ENCODE assay signal across 19 cellular contexts in the genomic region with DNA sequence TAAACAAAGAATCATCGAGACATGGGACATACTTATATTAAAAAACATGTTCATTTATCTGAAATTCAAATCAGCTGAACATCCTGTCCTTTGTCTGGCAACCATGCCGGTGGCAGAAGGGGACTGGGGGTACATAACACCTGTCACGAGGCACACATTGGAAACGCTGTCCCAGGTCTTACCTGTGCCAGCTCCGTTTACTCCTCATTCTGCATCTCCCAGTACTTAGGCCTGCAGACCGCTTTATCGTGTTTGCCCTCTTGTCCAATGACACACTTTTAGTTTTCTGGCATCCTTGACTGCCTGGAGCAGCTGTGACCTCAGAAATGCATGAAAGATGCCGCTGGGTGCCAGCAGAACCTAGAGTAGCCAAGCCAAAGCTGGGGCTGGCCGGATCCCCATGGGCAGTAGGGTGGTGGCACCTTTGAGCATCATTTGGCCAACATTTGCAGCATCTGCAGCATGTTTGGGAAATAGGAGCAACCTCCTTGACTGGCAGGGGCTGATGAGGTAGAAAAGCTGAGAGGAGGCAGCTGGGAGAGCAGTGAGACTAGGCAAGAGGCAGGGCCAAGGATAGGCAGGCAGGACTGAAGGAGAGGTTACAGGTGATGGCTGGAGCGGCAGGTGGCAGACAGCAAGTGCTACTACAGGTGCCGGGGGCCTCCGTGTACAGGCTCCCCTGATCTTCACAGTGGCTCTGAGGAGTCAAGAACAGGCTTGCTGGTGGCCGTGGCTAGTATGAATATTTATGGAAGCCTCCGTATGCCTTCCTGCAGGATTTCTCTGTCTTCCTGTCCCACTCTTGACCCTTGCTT.
DNase-seq lines count a peak whose midpoint lies in the region; ATAC-seq and TF ChIP-seq lines count a peak whose summit lies in the region.
"Had no signal": no experiment of that assay in that cellular context is flagged by ENCODE, and none has a peak within 500 bp of the region (broad histone marks: within the 10 kb centered on the region; RNA-seq: fewer than 3 reads in every experiment).

No MANE protein-coding gene starts in this region.

- H3K27ac ChIP-seq in endodermal cell (ENCODE audit: low read depth, low read length), result no peak overlapping the region
- H3K27ac ChIP-seq in psoas muscle, result peak overlapping the region; percentile 46
- H3K27ac ChIP-seq: C4-2B, RWPE1, SJCRH30 had no signal

- no peaks in the 10 kb centered on the region for H3K9me3 ChIP-seq in endodermal cell (ENCODE audit: control insufficient read depth, low read length)
- no peaks in the 10 kb centered on the region for H3K9me3 ChIP-seq in psoas muscle
- H3K9me3 ChIP-seq: SJCRH30 had no signal

- no peaks in the 10 kb centered on the region for H3K27me3 Mint-ChIP-seq in activated naive CD8-positive, alpha-beta T cell treated with anti-CD3 and anti-CD28 coated beads for 36 hours
- peaks cover 2% of the 10 kb centered on the region for H3K27me3 Mint-ChIP-seq in activated naive CD8-positive, alpha-beta T cell treated with anti-CD3 and anti-CD28 coated beads, Interleukin-2, amount 50 U/mL, for 24 hours
- no peaks in the 10 kb centered on the region for H3K27me3 Mint-ChIP-seq in endodermal cell (ENCODE audit: insufficient read depth)

- H3K36me3 ChIP-seq in endodermal cell (ENCODE audit: control insufficient read depth, insufficient read depth, low read length) (peaks cover 20% of the 10 kb centered on the region), psoas muscle (ENCODE audit: insufficient read depth in 1 of 2, low read depth in 1 of 2) (peaks cover 0 to 66% of the 10 kb centered on the region in 2 donors)

- intact Hi-C loops in psoas muscle (cut with DNase I), result no loop called here

- no peak for TF ChIP-seq CTCF in endodermal cell (conservative IDR thresholded peaks at IDR 0.05)
- TF ChIP-seq CTCF in psoas muscle (IDR thresholded peaks at IDR 0.05), result no peak

- ATAC-seq in activated naive CD8-positive, alpha-beta T cell treated with anti-CD3 and anti-CD28 coated beads, Interleukin-2, amount 50 U/mL, for 24 hours, result no peak
- ATAC-seq in psoas muscle (peak; percentile 52 to 78 (median 74)), GM21390 (IDR thresholded peaks at IDR 0.05; ENCODE audit: unreplicated experiment) (no peak)

- no peak overlapping the region for H3K4me3 Mint-ChIP-seq in activated naive CD8-positive, alpha-beta T cell treated with anti-CD3 and anti-CD28 coated beads for 36 hours
- no peak overlapping the region for H3K4me3 Mint-ChIP-seq in activated naive CD8-positive, alpha-beta T cell treated with anti-CD3 and anti-CD28 coated beads, Interleukin-2, amount 50 U/mL, for 24 hours
- no peak overlapping the region for H3K4me3 Mint-ChIP-seq in endodermal cell

- H3K4me3 ChIP-seq in endodermal cell (ENCODE audit: low read length), result no peak overlapping the region
- H3K4me3 ChIP-seq in psoas muscle, result no peak overlapping the region
- H3K4me3 ChIP-seq: SJCRH30 had no signal

- peak overlapping the region; percentile 38 for H3K27ac Mint-ChIP-seq in activated naive CD8-positive, alpha-beta T cell treated with anti-CD3 and anti-CD28 coated beads for 36 hours
- no peak overlapping the region for H3K27ac Mint-ChIP-seq in activated naive CD8-positive, alpha-beta T cell treated with anti-CD3 and anti-CD28 coated beads, Interleukin-2, amount 50 U/mL, for 24 hours
- peak overlapping the region; percentile 2 for H3K27ac Mint-ChIP-seq in endodermal cell

- H3K9me3 Mint-ChIP-seq in activated naive CD8-positive, alpha-beta T cell treated with anti-CD3 and anti-CD28 coated beads for 36 hours, result no peaks in the 10 kb centered on the region
- no peaks in the 10 kb centered on the region for H3K9me3 Mint-ChIP-seq in activated naive CD8-positive, alpha-beta T cell treated with anti-CD3 and anti-CD28 coated beads, Interleukin-2, amount 50 U/mL, for 24 hours
- H3K9me3 Mint-ChIP-seq in endodermal cell, result peaks cover 2% of the 10 kb centered on the region

- no peak overlapping the region for H3K9ac ChIP-seq in endodermal cell (ENCODE audit: extremely low read depth, low read length, poor library complexity, severe bottlenecking)

- H3K36me3 Mint-ChIP-seq in activated naive CD8-positive, alpha-beta T cell treated with anti-CD3 and anti-CD28 coated beads for 36 hours, result no peaks in the 10 kb centered on the region
- no peaks in the 10 kb centered on the region for H3K36me3 Mint-ChIP-seq in activated naive CD8-positive, alpha-beta T cell treated with anti-CD3 and anti-CD28 coated beads, Interleukin-2, amount 50 U/mL, for 24 hours (ENCODE audit: low read depth)
- H3K36me3 Mint-ChIP-seq in endodermal cell (ENCODE audit: low read depth), result peaks cover 34% of the 10 kb centered on the region

- H3K27me3 ChIP-seq in endodermal cell (ENCODE audit: control insufficient read depth, insufficient read depth, low read length, poor library complexity, severe bottlenecking) (no peaks in the 10 kb centered on the region), psoas muscle (ENCODE audit: insufficient read depth in 3 of 3, low read length in 2 of 3) (no peaks in the 10 kb centered on the region)
- H3K27me3 ChIP-seq: SJCRH30 had no signal

- H3K4me1 ChIP-seq in endodermal cell (ENCODE audit: control insufficient read depth, insufficient read depth, low read length) (no peaks in the 10 kb centered on the region), psoas muscle (peaks cover 7% of the 10 kb centered on the region)
- H3K4me1 ChIP-seq: SJCRH30 had no signal

- 94 to 97% methylated on average over 10 to 14 of the region's 14 CpGs for WGBS in endodermal cell (ENCODE audit: insufficient coverage in 1 of 2, insufficient read length in 1 of 2), 2 experiments
- WGBS in psoas muscle, 3 donors, result 47 to 55% (median 47%) methylated on average over 13 to 14 of the region's 14 CpGs

- H3K4me1 Mint-ChIP-seq in activated naive CD8-positive, alpha-beta T cell treated with anti-CD3 and anti-CD28 coated beads for 36 hours, result no peaks in the 10 kb centered on the region
- H3K4me1 Mint-ChIP-seq in activated naive CD8-positive, alpha-beta T cell treated with anti-CD3 and anti-CD28 coated beads, Interleukin-2, amount 50 U/mL, for 24 hours, result no peaks in the 10 kb centered on the region
- no peaks in the 10 kb centered on the region for H3K4me1 Mint-ChIP-seq in endodermal cell

- DNase-seq in activated naive CD8-positive, alpha-beta T cell treated with anti-CD3 and anti-CD28 coated beads for 36 hours, result no peak
- no peak for DNase-seq in activated naive CD8-positive, alpha-beta T cell treated with anti-CD3 and anti-CD28 coated beads, Interleukin-2, amount 50 U/mL, for 24 hours
- peak; percentile 15 for DNase-seq in NCI-H187 treated with DMSO at 0.1 percent for 48 hours (lab: John Stamatoyannopoulos, UW)
- DNase-seq in endodermal cell, result no peak
- DNase-seq in psoas muscle, result peak in 1 of 2 donors; percentile 70
- DNase-seq in NCI-H1694 (lab: John Stamatoyannopoulos, UW), result no peak
- DNase-seq in 8988T, result no peak
- DNase-seq: DMS 273 treated with DMSO at 0.1 percent for 48 hours; IMR-90; Karpas-422; MM.1S; NCI-H1105; NCI-H524; NK-92 treated with Interleukin-12 subunit alpha and Interleukin-12 subunit beta, amount 100 ng/mL, for 24 hours; OCI-M1; SJCRH30 had no signal

Comparison
In these comparisons a context has a peak if more than half of its experiments do, and no peak if none do; other contexts are left out.
1. ATAC-seq: peak in psoas muscle (4 of 4); none in activated naive CD8-positive, alpha-beta T cell treated with anti-CD3 and anti-CD28 coated beads, Interleukin-2, amount 50 U/mL, for 24 hours (single experiment) and GM21390 (single experiment).